In genomic region chr12:121892673-121893561, GRCh38 we compare ENCODE assay signal across 2 cellular contexts.
TF ChIP-seq lines count a peak whose summit lies in the region.

No MANE protein-coding gene starts in this region.

TF ChIP-seq in IMR-90, 13 proteins besides CTCF, POLR2A, EP300 and RAD21:
- TF ChIP-seq, protein P1, sequence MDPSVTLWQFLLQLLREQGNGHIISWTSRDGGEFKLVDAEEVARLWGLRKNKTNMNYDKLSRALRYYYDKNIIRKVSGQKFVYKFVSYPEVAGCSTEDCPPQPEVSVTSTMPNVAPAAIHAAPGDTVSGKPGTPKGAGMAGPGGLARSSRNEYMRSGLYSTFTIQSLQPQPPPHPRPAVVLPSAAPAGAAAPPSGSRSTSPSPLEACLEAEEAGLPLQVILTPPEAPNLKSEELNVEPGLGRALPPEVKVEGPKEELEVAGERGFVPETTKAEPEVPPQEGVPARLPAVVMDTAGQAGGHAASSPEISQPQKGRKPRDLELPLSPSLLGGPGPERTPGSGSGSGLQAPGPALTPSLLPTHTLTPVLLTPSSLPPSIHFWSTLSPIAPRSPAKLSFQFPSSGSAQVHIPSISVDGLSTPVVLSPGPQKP (IDR thresholded peaks at IDR 0.05; ENCODE audit: borderline replicate concordance, low read depth, low read length) = no peak
- no peak for TF ChIP-seq CHD1 (IDR thresholded peaks at IDR 0.05; ENCODE audit: low read depth, low read length)
- no peak for TF ChIP-seq NFE2L2 (IDR thresholded peaks at IDR 0.05; ENCODE audit: low read depth, low read length)
- no peak for TF ChIP-seq MAZ (IDR thresholded peaks at IDR 0.05; ENCODE audit: borderline replicate concordance, low read depth, low read length)

TF ChIP-seq in K562, 482 proteins besides CTCF, POLR2A, EP300 and RAD21 (continues in another document):
- TF ChIP-seq ZNF212 (CRISPR knock-in tag; IDR thresholded peaks at IDR 0.05) = no peak
- TF ChIP-seq IRF2 (CRISPR knock-in tag; IDR thresholded peaks at IDR 0.05) = no peak
- TF ChIP-seq NRF1 (conservative IDR thresholded peaks at IDR 0.05 in 1 of 2, IDR thresholded peaks at IDR 0.05 in 1 of 2) = peak; percentile 90 to 92
- peak; percentile 17; the same call in 1 of the 2 replicates for TF ChIP-seq XRCC5 (IDR thresholded peaks at IDR 0.05; ENCODE audit: low read depth, low read length)
- TF ChIP-seq SAP30 (IDR thresholded peaks at IDR 0.05; ENCODE audit: borderline replicate concordance, insufficient read depth, low read depth, low read length, poor library complexity, severe bottlenecking) = peak; percentile 42
- no peak for TF ChIP-seq L3MBTL2 (IDR thresholded peaks at IDR 0.05)
- no peak for TF ChIP-seq CAMTA2 (CRISPR knock-in tag; conservative IDR thresholded peaks at IDR 0.05)
- TF ChIP-seq CBFA2T3 (IDR thresholded peaks at IDR 0.05) = peak; percentile 56
- TF ChIP-seq SMAD3 (CRISPR knock-in tag; conservative IDR thresholded peaks at IDR 0.05) = no peak
- TF ChIP-seq ETV6 (IDR thresholded peaks at IDR 0.05; ENCODE audit: borderline replicate concordance in 1 of 2, low read depth in 2 of 2, low read length in 1 of 2) = no peak
- TF ChIP-seq ETV6 (CRISPR knock-in tag; IDR thresholded peaks at IDR 0.05; ENCODE audit: borderline replicate concordance) = no peak
- no peak for TF ChIP-seq WHSC1 (IDR thresholded peaks at IDR 0.05; ENCODE audit: low read length)
- peak; percentile 18; the same call in 1 of the 2 replicates for TF ChIP-seq CXXC5 (CRISPR knock-in tag; IDR thresholded peaks at IDR 0.05)
- TF ChIP-seq, protein P2, sequence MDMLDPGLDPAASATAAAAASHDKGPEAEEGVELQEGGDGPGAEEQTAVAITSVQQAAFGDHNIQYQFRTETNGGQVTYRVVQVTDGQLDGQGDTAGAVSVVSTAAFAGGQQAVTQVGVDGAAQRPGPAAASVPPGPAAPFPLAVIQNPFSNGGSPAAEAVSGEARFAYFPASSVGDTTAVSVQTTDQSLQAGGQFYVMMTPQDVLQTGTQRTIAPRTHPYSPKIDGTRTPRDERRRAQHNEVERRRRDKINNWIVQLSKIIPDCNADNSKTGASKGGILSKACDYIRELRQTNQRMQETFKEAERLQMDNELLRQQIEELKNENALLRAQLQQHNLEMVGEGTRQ (CRISPR knock-in tag; IDR thresholded peaks at IDR 0.05) = no peak
- TF ChIP-seq, protein P3, sequence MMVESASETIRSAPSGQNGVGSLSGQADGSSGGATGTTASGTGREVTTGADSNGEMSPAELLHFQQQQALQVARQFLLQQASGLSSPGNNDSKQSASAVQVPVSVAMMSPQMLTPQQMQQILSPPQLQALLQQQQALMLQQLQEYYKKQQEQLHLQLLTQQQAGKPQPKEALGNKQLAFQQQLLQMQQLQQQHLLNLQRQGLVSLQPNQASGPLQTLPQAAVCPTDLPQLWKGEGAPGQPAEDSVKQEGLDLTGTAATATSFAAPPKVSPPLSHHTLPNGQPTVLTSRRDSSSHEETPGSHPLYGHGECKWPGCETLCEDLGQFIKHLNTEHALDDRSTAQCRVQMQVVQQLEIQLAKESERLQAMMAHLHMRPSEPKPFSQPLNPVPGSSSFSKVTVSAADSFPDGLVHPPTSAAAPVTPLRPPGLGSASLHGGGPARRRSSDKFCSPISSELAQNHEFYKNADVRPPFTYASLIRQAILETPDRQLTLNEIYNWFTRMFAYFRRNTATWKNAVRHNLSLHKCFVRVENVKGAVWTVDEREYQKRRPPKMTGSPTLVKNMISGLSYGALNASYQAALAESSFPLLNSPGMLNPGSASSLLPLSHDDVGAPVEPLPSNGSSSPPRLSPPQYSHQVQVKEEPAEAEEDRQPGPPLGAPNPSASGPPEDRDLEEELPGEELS (CRISPR knock-in tag; IDR thresholded peaks at IDR 0.05; ENCODE audit: borderline replicate concordance) = no peak
- no peak for TF ChIP-seq ARHGAP35 (IDR thresholded peaks at IDR 0.05; ENCODE audit: partially characterized antibody)
- peak; percentile 45; the same call in 1 of the 2 replicates for TF ChIP-seq PKNOX1 (IDR thresholded peaks at IDR 0.05)
- peak; percentile 30; the same call in 1 of the 2 replicates for TF ChIP-seq ZNF766 (CRISPR knock-in tag; conservative IDR thresholded peaks at IDR 0.05)
- peak; percentile 36; the same call in 1 of the 2 replicates for TF ChIP-seq TEAD4 (IDR thresholded peaks at IDR 0.05; ENCODE audit: low read length)
- no peak for TF ChIP-seq TEAD4 (CRISPR knock-in tag; IDR thresholded peaks at IDR 0.05; ENCODE audit: borderline replicate concordance)
- TF ChIP-seq POLR2AphosphoS2 (IDR thresholded peaks at IDR 0.05; ENCODE audit: low read length) = no peak
- TF ChIP-seq, protein P4, sequence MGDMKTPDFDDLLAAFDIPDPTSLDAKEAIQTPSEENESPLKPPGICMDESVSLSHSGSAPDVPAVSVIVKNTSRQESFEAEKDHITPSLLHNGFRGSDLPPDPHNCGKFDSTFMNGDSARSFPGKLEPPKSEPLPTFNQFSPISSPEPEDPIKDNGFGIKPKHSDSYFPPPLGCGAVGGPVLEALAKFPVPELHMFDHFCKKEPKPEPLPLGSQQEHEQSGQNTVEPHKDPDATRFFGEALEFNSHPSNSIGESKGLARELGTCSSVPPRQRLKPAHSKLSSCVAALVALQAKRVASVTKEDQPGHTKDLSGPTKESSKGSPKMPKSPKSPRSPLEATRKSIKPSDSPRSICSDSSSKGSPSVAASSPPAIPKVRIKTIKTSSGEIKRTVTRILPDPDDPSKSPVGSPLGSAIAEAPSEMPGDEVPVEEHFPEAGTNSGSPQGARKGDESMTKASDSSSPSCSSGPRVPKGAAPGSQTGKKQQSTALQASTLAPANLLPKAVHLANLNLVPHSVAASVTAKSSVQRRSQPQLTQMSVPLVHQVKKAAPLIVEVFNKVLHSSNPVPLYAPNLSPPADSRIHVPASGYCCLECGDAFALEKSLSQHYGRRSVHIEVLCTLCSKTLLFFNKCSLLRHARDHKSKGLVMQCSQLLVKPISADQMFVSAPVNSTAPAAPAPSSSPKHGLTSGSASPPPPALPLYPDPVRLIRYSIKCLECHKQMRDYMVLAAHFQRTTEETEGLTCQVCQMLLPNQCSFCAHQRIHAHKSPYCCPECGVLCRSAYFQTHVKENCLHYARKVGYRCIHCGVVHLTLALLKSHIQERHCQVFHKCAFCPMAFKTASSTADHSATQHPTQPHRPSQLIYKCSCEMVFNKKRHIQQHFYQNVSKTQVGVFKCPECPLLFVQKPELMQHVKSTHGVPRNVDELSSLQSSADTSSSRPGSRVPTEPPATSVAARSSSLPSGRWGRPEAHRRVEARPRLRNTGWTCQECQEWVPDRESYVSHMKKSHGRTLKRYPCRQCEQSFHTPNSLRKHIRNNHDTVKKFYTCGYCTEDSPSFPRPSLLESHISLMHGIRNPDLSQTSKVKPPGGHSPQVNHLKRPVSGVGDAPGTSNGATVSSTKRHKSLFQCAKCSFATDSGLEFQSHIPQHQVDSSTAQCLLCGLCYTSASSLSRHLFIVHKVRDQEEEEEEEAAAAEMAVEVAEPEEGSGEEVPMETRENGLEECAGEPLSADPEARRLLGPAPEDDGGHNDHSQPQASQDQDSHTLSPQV (IDR thresholded peaks at IDR 0.05) = peak; percentile 70
- TF ChIP-seq, protein P5, sequence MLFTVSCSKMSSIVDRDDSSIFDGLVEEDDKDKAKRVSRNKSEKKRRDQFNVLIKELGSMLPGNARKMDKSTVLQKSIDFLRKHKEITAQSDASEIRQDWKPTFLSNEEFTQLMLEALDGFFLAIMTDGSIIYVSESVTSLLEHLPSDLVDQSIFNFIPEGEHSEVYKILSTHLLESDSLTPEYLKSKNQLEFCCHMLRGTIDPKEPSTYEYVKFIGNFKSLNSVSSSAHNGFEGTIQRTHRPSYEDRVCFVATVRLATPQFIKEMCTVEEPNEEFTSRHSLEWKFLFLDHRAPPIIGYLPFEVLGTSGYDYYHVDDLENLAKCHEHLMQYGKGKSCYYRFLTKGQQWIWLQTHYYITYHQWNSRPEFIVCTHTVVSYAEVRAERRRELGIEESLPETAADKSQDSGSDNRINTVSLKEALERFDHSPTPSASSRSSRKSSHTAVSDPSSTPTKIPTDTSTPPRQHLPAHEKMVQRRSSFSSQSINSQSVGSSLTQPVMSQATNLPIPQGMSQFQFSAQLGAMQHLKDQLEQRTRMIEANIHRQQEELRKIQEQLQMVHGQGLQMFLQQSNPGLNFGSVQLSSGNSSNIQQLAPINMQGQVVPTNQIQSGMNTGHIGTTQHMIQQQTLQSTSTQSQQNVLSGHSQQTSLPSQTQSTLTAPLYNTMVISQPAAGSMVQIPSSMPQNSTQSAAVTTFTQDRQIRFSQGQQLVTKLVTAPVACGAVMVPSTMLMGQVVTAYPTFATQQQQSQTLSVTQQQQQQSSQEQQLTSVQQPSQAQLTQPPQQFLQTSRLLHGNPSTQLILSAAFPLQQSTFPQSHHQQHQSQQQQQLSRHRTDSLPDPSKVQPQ (CRISPR knock-in tag; IDR thresholded peaks at IDR 0.05; ENCODE audit: borderline replicate concordance) = no peak
- TF ChIP-seq NBN (IDR thresholded peaks at IDR 0.05; ENCODE audit: low read depth) = 0 out of 2 replicates have a peak, but pooled peaks have one; percentile 57
- no peak for TF ChIP-seq FOXK1 (CRISPR knock-in tag; IDR thresholded peaks at IDR 0.05; ENCODE audit: borderline replicate concordance)
- TF ChIP-seq ARID2 (IDR thresholded peaks at IDR 0.05) = no peak
- TF ChIP-seq HDGF (IDR thresholded peaks at IDR 0.05) = no peak
- no peak for TF ChIP-seq ZNF785 (CRISPR knock-in tag; IDR thresholded peaks at IDR 0.05)
- TF ChIP-seq ZNF184 (CRISPR knock-in tag; IDR thresholded peaks at IDR 0.05) = no peak
- TF ChIP-seq, protein P6, sequence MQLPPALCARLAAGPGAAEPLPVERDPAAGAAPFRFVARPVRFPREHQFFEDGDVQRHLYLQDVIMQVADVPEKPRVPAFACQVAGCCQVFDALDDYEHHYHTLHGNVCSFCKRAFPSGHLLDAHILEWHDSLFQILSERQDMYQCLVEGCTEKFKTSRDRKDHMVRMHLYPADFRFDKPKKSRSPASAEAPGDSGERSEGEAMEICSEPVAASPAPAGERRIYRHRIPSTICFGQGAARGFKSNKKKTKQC (CRISPR knock-in tag; IDR thresholded peaks at IDR 0.05) = peak; percentile 51; the same call in 1 of the 2 replicates
- TF ChIP-seq ZC3H11A (IDR thresholded peaks at IDR 0.05; ENCODE audit: low read depth, low read length) = no peak
- TF ChIP-seq, protein P7, sequence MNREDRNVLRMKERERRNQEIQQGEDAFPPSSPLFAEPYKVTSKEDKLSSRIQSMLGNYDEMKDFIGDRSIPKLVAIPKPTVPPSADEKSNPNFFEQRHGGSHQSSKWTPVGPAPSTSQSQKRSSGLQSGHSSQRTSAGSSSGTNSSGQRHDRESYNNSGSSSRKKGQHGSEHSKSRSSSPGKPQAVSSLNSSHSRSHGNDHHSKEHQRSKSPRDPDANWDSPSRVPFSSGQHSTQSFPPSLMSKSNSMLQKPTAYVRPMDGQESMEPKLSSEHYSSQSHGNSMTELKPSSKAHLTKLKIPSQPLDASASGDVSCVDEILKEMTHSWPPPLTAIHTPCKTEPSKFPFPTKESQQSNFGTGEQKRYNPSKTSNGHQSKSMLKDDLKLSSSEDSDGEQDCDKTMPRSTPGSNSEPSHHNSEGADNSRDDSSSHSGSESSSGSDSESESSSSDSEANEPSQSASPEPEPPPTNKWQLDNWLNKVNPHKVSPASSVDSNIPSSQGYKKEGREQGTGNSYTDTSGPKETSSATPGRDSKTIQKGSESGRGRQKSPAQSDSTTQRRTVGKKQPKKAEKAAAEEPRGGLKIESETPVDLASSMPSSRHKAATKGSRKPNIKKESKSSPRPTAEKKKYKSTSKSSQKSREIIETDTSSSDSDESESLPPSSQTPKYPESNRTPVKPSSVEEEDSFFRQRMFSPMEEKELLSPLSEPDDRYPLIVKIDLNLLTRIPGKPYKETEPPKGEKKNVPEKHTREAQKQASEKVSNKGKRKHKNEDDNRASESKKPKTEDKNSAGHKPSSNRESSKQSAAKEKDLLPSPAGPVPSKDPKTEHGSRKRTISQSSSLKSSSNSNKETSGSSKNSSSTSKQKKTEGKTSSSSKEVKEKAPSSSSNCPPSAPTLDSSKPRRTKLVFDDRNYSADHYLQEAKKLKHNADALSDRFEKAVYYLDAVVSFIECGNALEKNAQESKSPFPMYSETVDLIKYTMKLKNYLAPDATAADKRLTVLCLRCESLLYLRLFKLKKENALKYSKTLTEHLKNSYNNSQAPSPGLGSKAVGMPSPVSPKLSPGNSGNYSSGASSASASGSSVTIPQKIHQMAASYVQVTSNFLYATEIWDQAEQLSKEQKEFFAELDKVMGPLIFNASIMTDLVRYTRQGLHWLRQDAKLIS (CRISPR knock-in tag; IDR thresholded peaks at IDR 0.05) = no peak
- TF ChIP-seq ZNF274 (IDR thresholded peaks at IDR 0.05; ENCODE audit: borderline replicate concordance, low read depth, low read length) = no peak
- TF ChIP-seq SRSF9 (IDR thresholded peaks at IDR 0.05; ENCODE audit: borderline replicate concordance, low read depth, low read length) = no peak
- peak; percentile 58 for TF ChIP-seq SMARCE1 (IDR thresholded peaks at IDR 0.05)
- TF ChIP-seq LCOR (CRISPR knock-in tag; IDR thresholded peaks at IDR 0.05) = peak; percentile 67; the same call in 1 of the 2 replicates
- no peak for TF ChIP-seq MYC (IDR thresholded peaks at IDR 0.05; ENCODE audit: low read depth, low read length)
- TF ChIP-seq MYC (CRISPR knock-in tag; IDR thresholded peaks at IDR 0.05; ENCODE audit: borderline replicate concordance, low read depth) = no peak
- no peak for TF ChIP-seq CCNT2 (IDR thresholded peaks at IDR 0.05; ENCODE audit: borderline replicate concordance, extremely low read depth, insufficient read length, low read depth, low read length)
- no peak for TF ChIP-seq CHCHD3 (CRISPR knock-in tag; IDR thresholded peaks at IDR 0.05)
- TF ChIP-seq, protein P8, sequence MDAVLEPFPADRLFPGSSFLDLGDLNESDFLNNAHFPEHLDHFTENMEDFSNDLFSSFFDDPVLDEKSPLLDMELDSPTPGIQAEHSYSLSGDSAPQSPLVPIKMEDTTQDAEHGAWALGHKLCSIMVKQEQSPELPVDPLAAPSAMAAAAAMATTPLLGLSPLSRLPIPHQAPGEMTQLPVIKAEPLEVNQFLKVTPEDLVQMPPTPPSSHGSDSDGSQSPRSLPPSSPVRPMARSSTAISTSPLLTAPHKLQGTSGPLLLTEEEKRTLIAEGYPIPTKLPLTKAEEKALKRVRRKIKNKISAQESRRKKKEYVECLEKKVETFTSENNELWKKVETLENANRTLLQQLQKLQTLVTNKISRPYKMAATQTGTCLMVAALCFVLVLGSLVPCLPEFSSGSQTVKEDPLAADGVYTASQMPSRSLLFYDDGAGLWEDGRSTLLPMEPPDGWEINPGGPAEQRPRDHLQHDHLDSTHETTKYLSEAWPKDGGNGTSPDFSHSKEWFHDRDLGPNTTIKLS (IDR thresholded peaks at IDR 0.05; ENCODE audit: borderline replicate concordance, low read depth) = no peak
- TF ChIP-seq, protein P9, sequence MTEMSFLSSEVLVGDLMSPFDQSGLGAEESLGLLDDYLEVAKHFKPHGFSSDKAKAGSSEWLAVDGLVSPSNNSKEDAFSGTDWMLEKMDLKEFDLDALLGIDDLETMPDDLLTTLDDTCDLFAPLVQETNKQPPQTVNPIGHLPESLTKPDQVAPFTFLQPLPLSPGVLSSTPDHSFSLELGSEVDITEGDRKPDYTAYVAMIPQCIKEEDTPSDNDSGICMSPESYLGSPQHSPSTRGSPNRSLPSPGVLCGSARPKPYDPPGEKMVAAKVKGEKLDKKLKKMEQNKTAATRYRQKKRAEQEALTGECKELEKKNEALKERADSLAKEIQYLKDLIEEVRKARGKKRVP (CRISPR knock-in tag; IDR thresholded peaks at IDR 0.05) = no peak
